ENCODE assay signal across 1 cellular context in genomic region chr2:218727502-218728165, GRCh38.
TF ChIP-seq lines count a peak whose summit lies in the region.

No MANE protein-coding gene starts in this region.

TF ChIP-seq in GM23338, 12 proteins besides CTCF, POLR2A, EP300 and RAD21 (continued from another document):
- TF ChIP-seq REST (IDR thresholded peaks at IDR 0.05; ENCODE audit: unreplicated experiment) (no peak), ZNF462 (CRISPR knock-in tag; IDR thresholded peaks at IDR 0.05) (no peak), POLR2AphosphoS5 (IDR thresholded peaks at IDR 0.05; ENCODE audit: low read depth) (no peak), ZNF114 (CRISPR knock-in tag; IDR thresholded peaks at IDR 0.05) (no peak)
